16 cellular contexts compared by ENCODE assay signal in the genomic region with DNA sequence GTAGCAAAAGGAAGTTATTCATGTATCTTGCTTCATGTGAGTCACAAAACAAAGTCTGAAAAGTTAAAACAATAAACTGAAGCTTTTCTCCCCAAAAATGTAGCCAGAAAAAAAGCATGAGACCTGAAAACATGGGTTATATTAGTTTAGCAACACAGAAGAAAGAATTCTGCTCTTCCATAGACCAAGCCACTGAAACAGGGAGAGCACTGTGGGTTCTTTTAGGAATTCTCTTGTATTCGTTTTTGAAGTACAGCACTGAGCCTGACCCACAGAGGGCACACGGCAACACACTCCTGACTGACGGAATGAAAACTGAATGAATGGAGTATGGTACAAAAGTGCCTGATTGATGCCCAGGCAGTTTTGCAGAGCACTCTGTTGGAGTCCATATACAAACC.
DNase-seq lines count a peak whose midpoint lies in the region; ATAC-seq, FAIRE-seq and TF ChIP-seq lines count a peak whose summit lies in the region.
"Had no signal": no experiment of that assay in that cellular context is flagged by ENCODE, and none has a peak within 500 bp of the region (broad histone marks: within the 10 kb centered on the region; RNA-seq: fewer than 3 reads in every experiment).

No MANE protein-coding gene starts in this region.

- H3K27ac Mint-ChIP-seq in MCF 10A (ENCODE audit: low read depth, unreplicated experiment): peak overlapping the region; percentile 70
- H3K27ac Mint-ChIP-seq: activated naive CD4-positive, alpha-beta T cell treated with anti-CD3 and anti-CD28 coated beads for 36 hours had no signal

- no peak overlapping the region for H3K4me2 ChIP-seq in mammary epithelial cell (ENCODE audit: insufficient read depth, low read depth, low read length)

- H3K9me3 Mint-ChIP-seq in MCF 10A (ENCODE audit: unreplicated experiment): no peaks in the 10 kb centered on the region
- H3K9me3 Mint-ChIP-seq: activated naive CD4-positive, alpha-beta T cell treated with anti-CD3 and anti-CD28 coated beads for 36 hours had no signal

- peaks cover 80% of the 10 kb centered on the region for H3K79me2 ChIP-seq in mammary epithelial cell (ENCODE audit: insufficient read depth, low read length)

- no peak for ATAC-seq in HG03097 (IDR thresholded peaks at IDR 0.05; ENCODE audit: low FRiP score, unreplicated experiment)

- no peak overlapping the region for H3K4me3 Mint-ChIP-seq in MCF 10A (ENCODE audit: unreplicated experiment)
- H3K4me3 Mint-ChIP-seq: activated naive CD4-positive, alpha-beta T cell treated with anti-CD3 and anti-CD28 coated beads for 36 hours had no signal

- H3K27me3 Mint-ChIP-seq in MCF 10A (ENCODE audit: insufficient read depth, unreplicated experiment): no peaks in the 10 kb centered on the region

- H2AFZ ChIP-seq in mammary epithelial cell (ENCODE audit: low read depth, low read length): no peak overlapping the region

- peaks cover 34% of the 10 kb centered on the region for H3K4me1 Mint-ChIP-seq in MCF 10A (ENCODE audit: insufficient read depth, unreplicated experiment)

- H3K9ac ChIP-seq in kidney (ENCODE audit: low read length in 2 of 2): peak overlapping the region in 1 of 2 donors; percentile 2
- H3K9ac ChIP-seq in mammary epithelial cell (ENCODE audit: insufficient read depth, low read length): no peak overlapping the region

- H3K36me3 Mint-ChIP-seq in MCF 10A (ENCODE audit: insufficient read depth, unreplicated experiment): peaks cover 15% of the 10 kb centered on the region

- no peak overlapping the region for H3K27ac ChIP-seq in breast epithelium
- H3K27ac ChIP-seq in kidney (ENCODE audit: low read depth in 2 of 2, low read length in 2 of 2): peak overlapping the region; percentile 81 to 88
- H3K27ac ChIP-seq in mammary epithelial cell (ENCODE audit: insufficient read depth, low read depth, low read length): no peak overlapping the region
- H3K27ac ChIP-seq: dorsolateral prefrontal cortex, suprapubic skin had no signal

- no peak for TF ChIP-seq POLR2A in breast epithelium (IDR thresholded peaks at IDR 0.05)

- dilution Hi-C loops in mammary epithelial cell (cut with HindIII; ENCODE audit: low sequenced_read_pairs): no loop called here

- FAIRE-seq in kidney (lab: Jason Lieb, UNC): no peak

- in situ Hi-C loops in mammary epithelial cell (cut with MboI; ENCODE audit: low sequenced_read_pairs in 2 of 2): no loop called here

- DNase-seq in MCF 10A (ENCODE audit: unreplicated experiment) (no peak), breast epithelium (ENCODE audit: low spot score in 2 of 2) (no peak), astrocyte of the hippocampus (ENCODE audit: low read depth, low spot score) (peak; percentile 56), kidney (no peak), NCI-H526 treated with DMSO at 0.1 percent for 48 hours (lab: John Stamatoyannopoulos, UW) (no peak), NCI-H1930 (lab: John Stamatoyannopoulos, UW) (no peak), mammary epithelial cell (no peak)
- DNase-seq: 8988T; activated CD8-positive, alpha-beta memory T cell treated with anti-CD3 and anti-CD28 coated beads for 24 hours; activated naive CD4-positive, alpha-beta T cell treated with anti-CD3 and anti-CD28 coated beads for 36 hours; dorsolateral prefrontal cortex; EL; KG1; NCI-H2171 had no signal

- WGBS in mammary epithelial cell (ENCODE audit: low coverage, missing lambda C conversion rate): 80% methylated on average over 3 of the region's 3 CpGs

- H4K20me1 ChIP-seq in mammary epithelial cell (ENCODE audit: insufficient read depth, low read length): no peaks in the 10 kb centered on the region

- no peaks in the 10 kb centered on the region for H3K9me3 ChIP-seq in breast epithelium
- H3K9me3 ChIP-seq in kidney (ENCODE audit: control insufficient read depth in 1 of 2, low read length in 2 of 2): no peaks in the 10 kb centered on the region
- H3K9me3 ChIP-seq in mammary epithelial cell (replicated peaks; ENCODE audit: insufficient read depth, low read length): no peaks in the 10 kb centered on the region
- H3K9me3 ChIP-seq: suprapubic skin had no signal

- CTCF ChIA-PET in MCF 10A (lab: Yijun Ruan, JAX): interaction anchor here (0.6 to 1.0 kb wide), 3 partner anchors 8 to 418 kb away, joined by 3 to 4 read pairs (median 3); no protein-coding TSS in a partner anchor
- CTCF ChIA-PET in mammary epithelial cell (lab: Charles Lee; ENCODE audit: low non-redundant PET): no interaction called here

- no TSS peak for BruUV-seq in MCF 10A (replicated peaks; lab: Mats Ljungman, UMichigan)
- no TSS peak for BruUV-seq in mammary epithelial cell (replicated peaks; lab: Mats Ljungman, UMichigan)

- H3K4me1 ChIP-seq in breast epithelium: no peaks in the 10 kb centered on the region
- peaks cover 28 to 30% of the 10 kb centered on the region in 2 donors for H3K4me1 ChIP-seq in kidney (ENCODE audit: control insufficient read depth in 1 of 2, insufficient read depth in 1 of 2, low read depth in 1 of 2, low read length in 2 of 2)
- peaks cover 15% of the 10 kb centered on the region for H3K4me1 ChIP-seq in mammary epithelial cell (ENCODE audit: insufficient read depth, low read length)

- H3K36me3 ChIP-seq in breast epithelium: no peaks in the 10 kb centered on the region
- peaks cover 0 to 10% of the 10 kb centered on the region in 2 donors for H3K36me3 ChIP-seq in kidney (ENCODE audit: control insufficient read depth in 1 of 2, insufficient read depth in 2 of 2, low read length in 2 of 2)
- H3K36me3 ChIP-seq in mammary epithelial cell (ENCODE audit: insufficient read depth, low read length): peaks cover 20% of the 10 kb centered on the region

- TF ChIP-seq CTCF in MCF 10A (IDR thresholded peaks at IDR 0.05; ENCODE audit: unreplicated experiment) (no peak), breast epithelium (IDR thresholded peaks at IDR 0.05) (no peak), kidney (IDR thresholded peaks at IDR 0.05; ENCODE audit: borderline replicate concordance, extremely low read depth, insufficient read depth) (peak; percentile 8), mammary epithelial cell (conservative IDR thresholded peaks at IDR 0.05 in 1 of 2, IDR thresholded peaks at IDR 0.05 in 1 of 2; ENCODE audit: extremely low read depth in 1 of 2, insufficient read depth in 1 of 2, low read depth in 1 of 2, low read length in 2 of 2) (no peak)

- H3K27me3 ChIP-seq in breast epithelium (no peaks in the 10 kb centered on the region), mammary epithelial cell (ENCODE audit: insufficient read depth, low read length) (no peaks in the 10 kb centered on the region)
- H3K27me3 ChIP-seq: dorsolateral prefrontal cortex, suprapubic skin had no signal

- POLR2A ChIA-PET in MCF 10A (lab: Yijun Ruan, JAX): interaction anchor here (0.6 to 1.7 kb wide), 5 partner anchors 14 to 279 kb away, joined by 3 to 12 read pairs (median 5); partner anchors contain the start of genes COMMD2 and WWTR1

- intact Hi-C loops in MCF 10A (cut with micrococcal nuclease) (no loop called here), breast epithelium (cut with DNase I; ENCODE audit: low total_unique reads) (no loop called here), kidney (cut with DNase I) (no loop called here), mammary epithelial cell (cut with micrococcal nuclease) (no loop called here)

- H3K4me3 ChIP-seq in breast epithelium (no peak overlapping the region), kidney (ENCODE audit: low read length in 2 of 2) (peak overlapping the region; percentile 13 to 41), mammary epithelial cell (replicated peaks in 1 of 3; ENCODE audit: insufficient read depth in 1 of 3, low read depth in 2 of 3, low read length in 3 of 3) (no peak overlapping the region)
- H3K4me3 ChIP-seq: dorsolateral prefrontal cortex, suprapubic skin had no signal

Comparison
In these comparisons a context has a peak if more than half of its experiments do, and no peak if none do; other contexts are left out.
1. H3K27ac ChIP-seq: peak in kidney (2 of 2); none in breast epithelium (0 of 2) and mammary epithelial cell (single experiment).
2. H3K4me3 ChIP-seq: peak in kidney (2 of 2); none in breast epithelium (0 of 3) and mammary epithelial cell (0 of 3).